In the genomic region with DNA sequence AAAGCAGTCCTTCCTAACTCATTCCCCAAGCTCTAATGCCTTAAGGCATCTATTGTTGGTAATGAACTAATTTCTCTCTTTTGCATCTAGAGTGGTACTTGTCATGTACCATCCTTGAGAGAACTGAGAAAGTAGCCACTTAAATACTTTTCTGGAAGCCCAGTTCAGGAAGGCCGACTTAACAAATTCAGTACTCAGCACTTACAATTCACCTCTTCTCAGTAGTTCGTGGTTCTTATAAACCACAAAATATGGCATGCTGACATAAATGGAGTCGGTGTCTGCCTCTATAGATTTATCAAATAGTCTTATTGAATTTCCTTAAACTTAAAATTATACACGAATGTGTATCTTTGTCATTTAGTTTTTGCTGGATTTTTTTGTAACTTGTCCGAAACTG, we compare ENCODE assay signal across 33 cellular contexts.
"Had no signal": no experiment of that assay in that cellular context is flagged by ENCODE, and none has a peak within 500 bp of the region (broad histone marks: within the 10 kb centered on the region; RNA-seq: fewer than 3 reads in every experiment).

No MANE protein-coding gene starts in this region.

- DNase-seq: activated CD4-positive, alpha-beta T cell treated with anti-CD3 and anti-CD28 coated beads, Interleukin-2, amount 10 ng/mL, durations not matched to agents 24 days and 14 days; activated CD4-positive, alpha-beta T cell treated with anti-CD3 and anti-CD28 coated beads, Interleukin-2, amount 50 U/mL, for 4 hours; activated CD8-positive, alpha-beta T cell treated with anti-CD3 and anti-CD28 coated beads for 36 hours; activated effector memory CD4-positive, alpha-beta T cell treated with anti-CD3 and anti-CD28 coated beads, Interleukin-2, amount 50 U/mL, for 16 hours; activated naive CD4-positive, alpha-beta T cell; activated naive CD4-positive, alpha-beta T cell treated with anti-CD3 and anti-CD28 coated beads, Interleukin-2, amount 50 U/mL, for 16 hours; activated naive CD8-positive, alpha-beta T cell treated with anti-CD3 and anti-CD28 coated beads for 36 hours; activated T-cell treated with anti-CD3 and anti-CD28 coated beads, Interleukin-2, amount 50 U/mL, for 1 hour; activated T-cell treated with anti-CD3 and anti-CD28 coated beads, Interleukin-2, amount 50 U/mL, for 72 hours; amniotic stem cell; aorta; brain microvascular endothelial cell; central memory CD4-positive, alpha-beta T cell; Karpas-422; NCI-H1092; NCI-H1436 treated with DMSO at 0.1 percent for 48 hours; NCI-H1694 treated with DMSO at 0.1 percent for 48 hours; NCI-H2081; NCI-H226; NCI-H446 treated with DMSO at 0.1 percent for 48 hours; NCI-H524; NCI-H69; NCI-H82; PC-3; Peyer's patch; RPMI8226; SHP77 treated with DMSO at 0.1 percent for 48 hours; SW 1271; T-helper 1 cell; T-helper 2 cell; T-helper 9 cell had no signal

- H3K36me3 ChIP-seq: brain microvascular endothelial cell, Peyer's patch, SJSA1 had no signal

- H3K4me3 ChIP-seq: K562, Peyer's patch, SJSA1 had no signal

- H3K27me3 ChIP-seq: brain microvascular endothelial cell, Peyer's patch had no signal

- H3K27ac ChIP-seq: brain microvascular endothelial cell, Peyer's patch, SJSA1 had no signal

- H3K9me3 ChIP-seq: Peyer's patch, SJSA1 had no signal

- H3K4me1 ChIP-seq: Peyer's patch, SJSA1 had no signal
